8 cellular contexts compared by ENCODE assay signal in the genomic region with DNA sequence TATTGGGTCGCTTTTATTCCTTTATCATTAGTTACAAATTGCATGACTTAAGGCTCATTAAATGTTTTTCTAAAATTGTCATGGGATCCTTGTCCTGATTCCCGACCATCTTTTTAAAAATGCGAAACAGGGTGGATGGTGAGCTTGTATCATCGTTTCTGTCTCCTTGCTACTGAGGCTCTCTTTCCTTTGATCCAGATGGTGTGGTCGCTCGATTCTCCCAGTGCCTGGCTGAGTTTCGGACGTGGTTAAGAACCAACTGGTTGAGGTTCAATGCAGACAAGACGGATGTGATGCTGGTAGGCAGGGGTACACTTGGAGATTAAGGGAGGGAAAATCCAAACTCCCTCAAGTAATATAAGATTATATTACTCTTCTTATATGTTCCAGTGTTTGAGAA. TPM values are rescaled to one million over a fixed set of nuclear protein-coding genes. Genes with fewer than 3 reads are reported as not detected.
DNase-seq lines count a peak whose midpoint lies in the region; ATAC-seq, FAIRE-seq and TF ChIP-seq lines count a peak whose summit lies in the region.

No MANE protein-coding gene starts in this region.

- H3K9me3 ChIP-seq in MG63 (no peaks in the 10 kb centered on the region), GM12878 (replicated peaks; ENCODE audit: control insufficient read depth, insufficient read depth, low read length) (no peaks in the 10 kb centered on the region), right lobe of liver (no peaks in the 10 kb centered on the region), upper lobe of right lung (no peaks in the 10 kb centered on the region)

- no peak for TF ChIP-seq POLR2A in GM12878 (IDR thresholded peaks at IDR 0.05; ENCODE audit: low read depth, low read length)
- no peak for TF ChIP-seq POLR2A in right lobe of liver (IDR thresholded peaks at IDR 0.05)

- SMC1A ChIA-PET in GM12878 (lab: Charles Lee; ENCODE audit: uncharacterized antibody, unreplicated experiment) = interaction anchor here (1.3 to 2.1 kb wide), 3 partner anchors 167 to 506 kb away, joined by 3 to 7 read pairs (median 3); no protein-coding TSS in a partner anchor

- TF ChIP-seq CTCF in GM12878 (IDR thresholded peaks at IDR 0.05 in 2 of 3, conservative IDR thresholded peaks at IDR 0.05 in 1 of 3; ENCODE audit: control insufficient read depth in 2 of 3, extremely low read depth in 1 of 3, insufficient read depth in 1 of 3, low read depth in 3 of 3, low read length in 3 of 3) (no peak), right lobe of liver (IDR thresholded peaks at IDR 0.05) (no peak), upper lobe of right lung (IDR thresholded peaks at IDR 0.05) (no peak)

- no peak for FAIRE-seq in GM12878 (lab: Jason Lieb, UNC)

- DNase-seq in DMS53 treated with DMSO at 0.1 percent for 48 hours (lab: John Stamatoyannopoulos, UW; ENCODE audit: unreplicated experiment) (peak; percentile 54), MG63 (no peak), GM12878 (ENCODE audit: low read depth, low spot score) (no peak), right lobe of liver (no peak), upper lobe of right lung (no peak), NOMO-1 (lab: John Stamatoyannopoulos, UW; ENCODE audit: unreplicated experiment in 2 of 2) (no peak), NOMO-1 treated with DMSO at 0.1 percent for 48 hours (lab: John Stamatoyannopoulos, UW; ENCODE audit: unreplicated experiment) (no peak)

- RAD21 ChIA-PET in GM12878 (lab: Charles Lee; ENCODE audit: unreplicated experiment) = interaction anchor here (1.8 to 3.0 kb wide), 2 partner anchors 20 to 56 kb away, joined by 3 to 12 read pairs; no protein-coding TSS in a partner anchor

- no peak overlapping the region for H2AFZ ChIP-seq in GM12878 (ENCODE audit: control insufficient read depth, low read depth, low read length)

- WGBS in GM12878 (ENCODE audit: insufficient coverage, insufficient replicate concordance, low lambda C conversion rate, missing lambda C conversion rate) = 36% methylated on average over 9 of the region's 9 CpGs
- 35% methylated on average over 9 of the region's 9 CpGs for WGBS in right lobe of liver (ENCODE audit: insufficient coverage, low coverage, low lambda C conversion rate, missing lambda C conversion rate)

- CTCF ChIA-PET in GM12878 (lab: Yijun Ruan, JAX) = interaction anchor here (1.0 to 1.5 kb wide), 5 partner anchors 9 to 835 kb away, joined by 3 read pairs; no protein-coding TSS in a partner anchor

- no peaks in the 10 kb centered on the region for H4K20me1 ChIP-seq in GM12878 (ENCODE audit: control insufficient read depth, insufficient read depth)

- H3K9ac ChIP-seq in GM12878 (ENCODE audit: control insufficient read depth, insufficient read depth, low read length) = peak overlapping the region; percentile 66

- TF ChIP-seq RAD21 in GM12878 (IDR thresholded peaks at IDR 0.05; ENCODE audit: insufficient read depth, low read depth, low read length) = no peak

- H3K79me2 ChIP-seq in GM12878 (ENCODE audit: control insufficient read depth, insufficient read depth, low read length) = peaks cover 66% of the 10 kb centered on the region

- H3K27me3 ChIP-seq in MG63 = no peaks in the 10 kb centered on the region
- no peaks in the 10 kb centered on the region for H3K27me3 ChIP-seq in GM12878 (replicated peaks in 1 of 2; ENCODE audit: control insufficient read depth in 2 of 2, insufficient read depth in 2 of 2, low read length in 1 of 2)
- no peaks in the 10 kb centered on the region for H3K27me3 ChIP-seq in right lobe of liver
- no peaks in the 10 kb centered on the region for H3K27me3 ChIP-seq in upper lobe of right lung

- BruUV-seq in GM12878 (replicated peaks; lab: Mats Ljungman, UMichigan) = no TSS peak

- ATAC-seq in GM12878 (no peak), right lobe of liver (no peak), upper lobe of right lung (no peak)
- ATAC-seq in activated CD4-positive, CD25-positive, alpha-beta regulatory T cell treated with anti-CD3 and anti-CD28 coated beads, Interleukin-2, amount 50 U/mL, for 24 hours = no peak

- H3K4me2 ChIP-seq in GM12878 (ENCODE audit: control insufficient read depth, insufficient read depth) = peak overlapping the region; percentile 83

- H3K27ac ChIP-seq in GM12878 (ENCODE audit: control insufficient read depth, insufficient read depth) (peak overlapping the region; percentile 83), right lobe of liver (peak overlapping the region; percentile 42 to 74 (median 59)), upper lobe of right lung (peak overlapping the region; percentile 98)

- peaks cover 10% of the 10 kb centered on the region; the same call in 1 of the 2 replicates for H3K4me1 ChIP-seq in GM12878 (ENCODE audit: control insufficient read depth, insufficient read depth, low read length)
- H3K4me1 ChIP-seq in right lobe of liver = peaks cover 0 to 19% (median 1%) of the 10 kb centered on the region in 4 donors
- peaks cover 21% of the 10 kb centered on the region for H3K4me1 ChIP-seq in upper lobe of right lung

- TF ChIP-seq EP300 in GM12878 (IDR thresholded peaks at IDR 0.05; ENCODE audit: borderline replicate concordance in 1 of 2, control insufficient read depth in 1 of 2, low read depth in 2 of 2, low read length in 2 of 2) = no peak

- in situ Hi-C loops in GM12878 (cut with MboI) = loop anchor here (25.0 kb wide), 2 partner anchors 539 to 664 kb away; no protein-coding TSS in a partner anchor

- POLR2A ChIA-PET in GM12878 (lab: Charles Lee) = interaction anchor here (0.7 to 2.1 kb wide), 4 partner anchors 8 to 60 kb away, joined by 4 to 13 read pairs (median 10); no protein-coding TSS in a partner anchor

- H3K36me3 ChIP-seq in MG63 = peaks cover 5% of the 10 kb centered on the region
- H3K36me3 ChIP-seq in GM12878 (ENCODE audit: control insufficient read depth in 2 of 2, insufficient read depth in 2 of 2, low read length in 1 of 2) = no peaks in the 10 kb centered on the region
- H3K36me3 ChIP-seq in right lobe of liver = no peaks in the 10 kb centered on the region
- no peaks in the 10 kb centered on the region for H3K36me3 ChIP-seq in upper lobe of right lung

- H3K4me3 ChIP-seq in MG63 (peak overlapping the region; percentile 88), GM12878 (peak overlapping the region; percentile 79), right lobe of liver (peak overlapping the region; percentile 79 to 94 (median 84)), upper lobe of right lung (peak overlapping the region; percentile 73)

- intact Hi-C loops in GM12878 (cut with micrococcal nuclease; ENCODE audit: unreplicated experiment) (loop anchor here (5.0 kb wide), 2 partner anchors 126 to 159 kb away; a partner anchor contains a TSS), right lobe of liver (cut with DNase I) (no loop called here), upper lobe of right lung (cut with DNase I) (no loop called here)

TF ChIP-seq in GM12878, 131 proteins besides CTCF, POLR2A, EP300 and RAD21:
- TF ChIP-seq CBX3 (IDR thresholded peaks at IDR 0.05; ENCODE audit: borderline replicate concordance, low read depth) (no peak), IKZF2 (IDR thresholded peaks at IDR 0.05) (no peak), MTA2 (IDR thresholded peaks at IDR 0.05; ENCODE audit: low read depth) (no peak), ZSCAN29 (IDR thresholded peaks at IDR 0.05) (no peak), NFYA (IDR thresholded peaks at IDR 0.05; ENCODE audit: borderline replicate concordance, low read depth, low read length) (no peak)

RNA-seq across cellular contexts. Expression of a gene that starts 1.2 kb away (rescaled TPM):
- total RNA-seq in MG63 (2014; rRNA removed; shearing (Covaris generic); ENCODE audit: low replicate concordance) = 11.3 and 20.6 TPM in 2 replicates
- total RNA-seq in GM12878 (2013; cell fraction: nucleolus; rRNA removed) = 88.2 and 97.4 TPM in 2 replicates
- total RNA-seq in GM12878 (2014; rRNA removed) (24.7 and 30.9 TPM in 2 replicates), GM12878 (2014; rRNA removed; fragmentation: Illumina TruSeq; extraction: Trizol) (33.9 and 34.2 TPM in 2 replicates), GM12878 (2021) (29.7 and 31.4 TPM in 2 replicates), right lobe of liver (10 to 100 TPM; 11.8 to 27.0 (median 19.3) TPM), upper lobe of right lung (43.8 TPM)
- polyA plus RNA-seq in GM12878 (2011; ENCODE audit: low read depth) = 10.0 TPM
- polyA plus RNA-seq in GM12878 (2011; rRNA removed) (22.8 and 39.8 TPM in 2 replicates), GM12878 (2014; fragmentation: Illumina TruSeq; extraction: Trizol) (26.6 and 32.5 TPM in 2 replicates), GM12878 (2014; fragmentation: Nextera tagmentation; extraction: Ambion mirVana) (10 to 100 TPM; 16.1 to 24.6 TPM), GM12878 (2014; rRNA removed) (13.4 and 13.6 TPM in 2 replicates), GM12878 (2016; fragmentation: Nextera tagmentation; extraction: Ambion mirVana) (10 to 100 TPM; 35.2 to 39.8 TPM)
- 6.0 and 6.5 TPM in 2 replicates for polyA plus RNA-seq in GM12878 (2011; cell fraction: cytosol; rRNA removed)
- 11.9 and 13.5 TPM in 2 replicates for polyA plus RNA-seq in GM12878 (2011; cell fraction: nucleus; rRNA removed)
- polyA plus RNA-seq in GM12878 (2012) = 17.3 and 18.4 TPM in 2 replicates
- polyA minus RNA-seq in GM12878 (2011; rRNA and poly(A)+ RNA removed) = 24.2 and 30.5 TPM in 2 replicates
- 15.0 and 16.9 TPM in 2 replicates for polyA minus RNA-seq in GM12878 (2011; cell fraction: cytosol; rRNA and poly(A)+ RNA removed)
- polyA minus RNA-seq in GM12878 (2011; cell fraction: nucleus; rRNA and poly(A)+ RNA removed) = 32.2 and 64.8 TPM in 2 replicates

RNA-seq across cellular contexts. Expression of a gene that starts 1.3 kb away (rescaled TPM):
- 0.10 TPM in 1 of 2 replicates, not detected in the other for total RNA-seq in MG63 (2014; rRNA removed; shearing (Covaris generic); ENCODE audit: low replicate concordance)
- total RNA-seq in GM12878 (2013; cell fraction: nucleolus; rRNA removed) = 0.19 TPM in 1 of 2 replicates, not detected in the other
- total RNA-seq in GM12878 (2014; rRNA removed) = 0.16 TPM in 1 of 2 replicates, not detected in the other
- total RNA-seq in GM12878 (2014; rRNA removed; fragmentation: Illumina TruSeq; extraction: Trizol) = 0.23 and 0.27 TPM in 2 replicates
- 0.46 and 0.77 TPM in 2 replicates for total RNA-seq in GM12878 (2021)
- polyA plus RNA-seq in GM12878 (2011; ENCODE audit: low read depth) = not detected
- 0.24 and 0.98 TPM in 2 replicates for polyA plus RNA-seq in GM12878 (2011; rRNA removed)
- 0.09 TPM in 1 of 2 replicates, not detected in the other for polyA plus RNA-seq in GM12878 (2011; cell fraction: cytosol; rRNA removed)
- polyA plus RNA-seq in GM12878 (2011; cell fraction: nucleus; rRNA removed) = 0.13 TPM in 1 of 2 replicates, not detected in the other
- 0.08 and 0.22 TPM in 2 replicates for polyA plus RNA-seq in GM12878 (2012)
- 0.10 and 0.13 TPM in 2 replicates for polyA plus RNA-seq in GM12878 (2014; fragmentation: Illumina TruSeq; extraction: Trizol)
- under 1 TPM; 0.15 to 0.21 TPM for polyA plus RNA-seq in GM12878 (2014; fragmentation: Nextera tagmentation; extraction: Ambion mirVana)
- polyA plus RNA-seq in GM12878 (2014; rRNA removed) = 0.15 and 0.27 TPM in 2 replicates
- polyA plus RNA-seq in GM12878 (2016; fragmentation: Nextera tagmentation; extraction: Ambion mirVana) = 1 to 10 TPM; 1.2 to 2.3 TPM
- not detected in 2 replicates for polyA minus RNA-seq in GM12878 (2011; rRNA and poly(A)+ RNA removed)
- polyA minus RNA-seq in GM12878 (2011; cell fraction: cytosol; rRNA and poly(A)+ RNA removed) = not detected in 2 replicates
- polyA minus RNA-seq in GM12878 (2011; cell fraction: nucleus; rRNA and poly(A)+ RNA removed) = 0.10 TPM in 1 of 2 replicates, not detected in the other
- 1 to 10 TPM in 4 of 6 experiments, under 1 TPM in 2; 0.80 to 3.4 (median 1.4) TPM for total RNA-seq in right lobe of liver
- total RNA-seq in upper lobe of right lung = 10.2 TPM
